In genomic region chr13:27036236-27036981, GRCh38 we compare ENCODE assay signal across 13 cellular contexts.
DNase-seq lines count a peak whose midpoint lies in the region; ATAC-seq and TF ChIP-seq lines count a peak whose summit lies in the region.
"Had no signal": no experiment of that assay in that cellular context is flagged by ENCODE, and none has a peak within 500 bp of the region (broad histone marks: within the 10 kb centered on the region; RNA-seq: fewer than 3 reads in every experiment).

No MANE protein-coding gene starts in this region.

- H3K27me3 ChIP-seq in RWPE2 (ENCODE audit: insufficient read depth, poor library complexity, severe bottlenecking) (no peaks in the 10 kb centered on the region), trophoblast cell (ENCODE audit: insufficient read depth, low read length) (no peaks in the 10 kb centered on the region)
- H3K27me3 ChIP-seq: MG63, suprapubic skin had no signal

- H3K4me3 ChIP-seq in RWPE2 (ENCODE audit: severe bottlenecking) (no peak overlapping the region), trophoblast cell (ENCODE audit: low read depth, low read length) (no peak overlapping the region)
- H3K4me3 ChIP-seq: MG63, suprapubic skin had no signal

- H3K79me2 ChIP-seq in trophoblast cell (ENCODE audit: control insufficient read depth, insufficient read depth, low read length, poor library complexity), result peaks cover 14% of the 10 kb centered on the region

- H4K12ac ChIP-seq in trophoblast cell (ENCODE audit: low read depth, low read length), result peak overlapping the region; percentile 20

- peak overlapping the region; percentile 83 for H4K91ac ChIP-seq in trophoblast cell (ENCODE audit: low read depth, low read length)

- H3K4me1 ChIP-seq in RWPE2 (ENCODE audit: insufficient read depth, poor library complexity, severe bottlenecking) (peaks cover 14% of the 10 kb centered on the region), trophoblast cell (ENCODE audit: control insufficient read depth in 1 of 2, insufficient read depth in 2 of 2, low read length in 2 of 2) (peaks cover 47 to 50% of the 10 kb centered on the region in 2 experiments)
- H3K4me1 ChIP-seq: suprapubic skin had no signal

- H2BK5ac ChIP-seq in trophoblast cell (ENCODE audit: low read depth, low read length, poor library complexity), result peak overlapping the region; percentile 88

- TF ChIP-seq CTCF in RWPE2 (IDR thresholded peaks at IDR 0.05; ENCODE audit: poor library complexity, severe bottlenecking), result no peak

- H3K9ac ChIP-seq in trophoblast cell (ENCODE audit: low read length), result peak overlapping the region; percentile 38

- peak overlapping the region; percentile 5 for H3K18ac ChIP-seq in trophoblast cell (ENCODE audit: low read length)

- H3K4ac ChIP-seq in trophoblast cell (ENCODE audit: low read depth, low read length), result peak overlapping the region; percentile 47

- H2AFZ ChIP-seq in trophoblast cell (ENCODE audit: insufficient read depth, low read length, poor library complexity), result no peak overlapping the region

- no CpG with 5 or more reads among the region's 8 CpGs for WGBS in trophoblast cell (ENCODE audit: extremely low coverage, insufficient coverage, insufficient read length)

- ATAC-seq in RWPE2 (ENCODE audit: low read depth) (peak; percentile 49; the same call in 2 of the 3 replicates), HG03280 (IDR thresholded peaks at IDR 0.05; ENCODE audit: unreplicated experiment) (no peak), HG03135 (IDR thresholded peaks at IDR 0.05; ENCODE audit: unreplicated experiment) (no peak)
- ATAC-seq: activated CD8-positive, alpha-beta T cell treated with anti-CD3 and anti-CD28 coated beads, Interleukin-2, amount 10 ng/mL, durations not matched to agents 7 days and 5 days; naive thymus-derived CD8-positive, alpha-beta T cell had no signal

- H3K14ac ChIP-seq in trophoblast cell (ENCODE audit: low read length), result peak overlapping the region; percentile 85

- no peak overlapping the region for H3K23ac ChIP-seq in trophoblast cell (ENCODE audit: low read length)

- H3K4me2 ChIP-seq in trophoblast cell (ENCODE audit: low read length), result peak overlapping the region; percentile 35

- DNase-seq in ELR (ENCODE audit: low read depth) (peak; percentile 69), RWPE2 (ENCODE audit: low spot score) (no peak), fibroblast of the conjunctiva (ENCODE audit: low read depth) (peak; percentile 12), trophoblast cell (peak; percentile 69 to 75), NCI-H2171 (lab: John Stamatoyannopoulos, UW) (no peak)
- DNase-seq in stimulated activated naive CD4-positive, alpha-beta T cell treated with Interleukin-2 at 50 U/mL for 16 hours (lab: John Stamatoyannopoulos, UW), result no peak
- DNase-seq: activated CD8-positive, alpha-beta T cell treated with anti-CD3 and anti-CD28 coated beads, Interleukin-2, amount 10 ng/mL, durations not matched to agents 7 days and 5 days; activated naive CD4-positive, alpha-beta T cell treated with anti-CD3 and anti-CD28 coated beads, Interleukin-2, amount 10 ng/mL, durations not matched to agents 7 days and 5 days; MG63; naive thymus-derived CD8-positive, alpha-beta T cell had no signal

- no peaks in the 10 kb centered on the region for H3K36me3 ChIP-seq in RWPE2 (ENCODE audit: low read depth)
- no peaks in the 10 kb centered on the region for H3K36me3 ChIP-seq in trophoblast cell (ENCODE audit: control insufficient read depth in 1 of 2, insufficient read depth in 2 of 2, low read length in 2 of 2)
- H3K36me3 ChIP-seq: MG63, suprapubic skin had no signal

- H3K27ac ChIP-seq in RWPE2 (ENCODE audit: poor library complexity, severe bottlenecking), result peak overlapping the region; percentile 13
- peak overlapping the region; percentile 94 for H3K27ac ChIP-seq in trophoblast cell (ENCODE audit: low read depth, low read length)
- H3K27ac ChIP-seq: suprapubic skin had no signal

- peak overlapping the region; percentile 37 for H2BK12ac ChIP-seq in trophoblast cell (ENCODE audit: low read length)

- H2BK120ac ChIP-seq in trophoblast cell (ENCODE audit: insufficient read depth, low read length, poor library complexity), result peak overlapping the region; percentile 93

- peak overlapping the region; percentile 32 for H4K8ac ChIP-seq in trophoblast cell (ENCODE audit: low read depth, low read length)

- peaks cover 47% of the 10 kb centered on the region for H3K79me1 ChIP-seq in trophoblast cell (ENCODE audit: low read length)

- H2AK5ac ChIP-seq in trophoblast cell (ENCODE audit: low read length), result no peak overlapping the region

- H3K9me3 ChIP-seq in RWPE2 (ENCODE audit: severe bottlenecking), result no peaks in the 10 kb centered on the region
- no peaks in the 10 kb centered on the region for H3K9me3 ChIP-seq in trophoblast cell (ENCODE audit: insufficient read depth, low read depth, low read length)
- H3K9me3 ChIP-seq: MG63, suprapubic skin had no signal

Comparison
In these comparisons a context has a peak if more than half of its experiments do, and no peak if none do; other contexts are left out.
1. DNase-seq: peak in ELR (single experiment), fibroblast of the conjunctiva (single experiment) and trophoblast cell (2 of 2); none in RWPE2 (single experiment), NCI-H2171 (single experiment) and stimulated activated naive CD4-positive, alpha-beta T cell treated with Interleukin-2 at 50 U/mL for 16 hours (single experiment).